15 cellular contexts compared by ENCODE assay signal in the genomic region with DNA sequence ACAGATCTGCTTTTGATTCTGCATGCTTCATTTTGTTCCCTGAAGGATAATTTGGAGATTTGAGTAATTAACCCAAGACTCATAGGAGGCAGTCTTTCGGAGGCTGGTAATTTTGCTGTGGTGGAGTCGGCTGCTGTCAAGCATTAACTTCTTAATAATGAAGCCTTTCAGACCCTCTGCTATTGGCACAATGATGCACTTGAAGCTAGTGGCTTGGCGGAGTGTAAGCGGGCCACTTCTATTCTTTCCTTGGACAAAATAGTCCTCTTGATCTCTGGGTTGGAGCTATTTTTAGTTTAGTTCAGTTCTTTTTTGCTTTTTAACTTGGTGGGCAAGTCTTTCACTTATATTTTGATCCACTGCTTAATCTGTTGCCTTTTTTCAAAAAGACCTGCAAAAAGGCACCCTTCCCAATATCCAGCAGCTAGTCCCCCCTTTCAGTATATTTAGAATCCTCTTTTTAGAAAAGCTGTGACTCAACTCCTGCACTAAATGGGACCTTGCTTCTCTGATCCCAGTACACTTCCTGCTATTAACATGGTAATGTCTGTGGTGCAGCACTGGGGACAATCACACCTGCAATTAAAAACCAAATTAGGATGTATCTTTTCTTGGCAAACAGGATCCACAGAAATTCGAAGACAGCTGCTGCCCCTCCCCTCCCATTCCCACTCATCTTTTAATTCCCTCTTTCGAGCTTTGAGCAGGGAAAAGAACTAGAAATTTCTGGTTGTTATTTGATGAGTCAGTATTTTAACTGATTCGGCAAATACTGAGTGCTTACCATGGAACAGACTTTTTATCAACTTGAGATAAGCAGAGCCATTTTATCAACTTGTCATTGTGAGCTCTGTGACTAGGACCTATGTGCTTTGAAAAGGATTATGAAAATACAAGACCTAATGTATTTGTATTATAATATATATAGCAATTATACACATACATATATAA.
DNase-seq lines count a peak whose midpoint lies in the region; ATAC-seq and TF ChIP-seq lines count a peak whose summit lies in the region.
"Had no signal": no experiment of that assay in that cellular context is flagged by ENCODE, and none has a peak within 500 bp of the region (broad histone marks: within the 10 kb centered on the region; RNA-seq: fewer than 3 reads in every experiment).

No MANE protein-coding gene starts in this region.

- H3K4me1 ChIP-seq in heart right ventricle, result peaks cover 0 to 22% (median 8%) of the 10 kb centered on the region in 9 donors

- TF ChIP-seq CTCF in WERI-Rb-1 (IDR thresholded peaks at IDR 0.05; ENCODE audit: low read depth, low read length), result no peak
- TF ChIP-seq CTCF in heart right ventricle (IDR thresholded peaks at IDR 0.05), result no peak

- H3K36me3 ChIP-seq in WERI-Rb-1 (no peaks in the 10 kb centered on the region), heart right ventricle (no peaks in the 10 kb centered on the region)

- peak; percentile 45 for DNase-seq in NCI-H146 (lab: John Stamatoyannopoulos, UW)
- DNase-seq in WERI-Rb-1, result no peak
- DNase-seq in superior temporal gyrus (ENCODE audit: extremely low spot score), result peak; percentile 58
- DNase-seq in heart right ventricle, result no peak
- DNase-seq in NCI-H1930 (lab: John Stamatoyannopoulos, UW), result no peak
- DNase-seq: activated CD8-positive, alpha-beta T cell treated with anti-CD3 and anti-CD28 coated beads, Interleukin-2, amount 10 ng/mL, durations not matched to agents 7 days and 5 days; activated effector memory CD4-positive, alpha-beta T cell treated with anti-CD3 and anti-CD28 coated beads, Interleukin-2, amount 50 U/mL, for 16 hours; CD8-positive, alpha-beta memory T cell; effector memory CD8-positive, alpha-beta T cell; foreskin fibroblast; natural killer cell; T-helper 9 cell had no signal

- H3K27ac ChIP-seq in WERI-Rb-1 (peak overlapping the region; percentile 31), layer of hippocampus (ENCODE audit: low read depth, low read length) (peak overlapping the region; percentile 30), heart right ventricle (no peak overlapping the region)
- H3K27ac ChIP-seq: RWPE1 had no signal

- 45 to 54% methylated on average over 7 of the region's 7 CpGs for WGBS in heart right ventricle, 2 donors

- no peak overlapping the region for H3K4me3 ChIP-seq in WERI-Rb-1 (ENCODE audit: low read depth, low read length)
- H3K4me3 ChIP-seq in heart right ventricle, result no peak overlapping the region

- intact Hi-C loops in heart right ventricle (cut with DNase I), result no loop called here

- H3K27me3 ChIP-seq in WERI-Rb-1 (ENCODE audit: insufficient read depth, low read depth, severe bottlenecking) (no peaks in the 10 kb centered on the region), layer of hippocampus (ENCODE audit: control insufficient read depth, insufficient read depth, low read length) (no peaks in the 10 kb centered on the region), heart right ventricle (no peaks in the 10 kb centered on the region)

- no peaks in the 10 kb centered on the region for H3K9me3 ChIP-seq in WERI-Rb-1 (ENCODE audit: severe bottlenecking)
- H3K9me3 ChIP-seq in heart right ventricle, result no peaks in the 10 kb centered on the region

- ATAC-seq in heart right ventricle (no peak), HG03196 (IDR thresholded peaks at IDR 0.05; ENCODE audit: unreplicated experiment) (no peak)
- ATAC-seq: activated CD8-positive, alpha-beta T cell treated with anti-CD3 and anti-CD28 coated beads, Interleukin-2, amount 10 ng/mL, durations not matched to agents 7 days and 5 days; effector memory CD8-positive, alpha-beta T cell; natural killer cell had no signal

Comparison
In these comparisons a context has a peak if more than half of its experiments do, and no peak if none do; other contexts are left out.
1. DNase-seq: peak in NCI-H146 (single experiment) and superior temporal gyrus (single experiment); none in WERI-Rb-1 (single experiment), heart right ventricle (0 of 2) and NCI-H1930 (0 of 2).
2. H3K27ac ChIP-seq: peak in WERI-Rb-1 (single experiment) and layer of hippocampus (single experiment); none in heart right ventricle (0 of 10).